ENCODE assay signal across 15 cellular contexts in genomic region chr2:33340265-33340664, GRCh38.
DNase-seq lines count a peak whose midpoint lies in the region; ATAC-seq and TF ChIP-seq lines count a peak whose summit lies in the region.
"Had no signal": no experiment of that assay in that cellular context is flagged by ENCODE, and none has a peak within 500 bp of the region (broad histone marks: within the 10 kb centered on the region; RNA-seq: fewer than 3 reads in every experiment).

No MANE protein-coding gene starts in this region.

- no peaks in the 10 kb centered on the region for H3K36me3 Mint-ChIP-seq in neural progenitor cell
- H3K36me3 Mint-ChIP-seq: natural killer cell had no signal

- no peaks in the 10 kb centered on the region for H3K9me3 Mint-ChIP-seq in neural progenitor cell
- H3K9me3 Mint-ChIP-seq: immature natural killer cell, natural killer cell had no signal

- H3K27ac ChIP-seq in right cardiac atrium (ENCODE audit: low read length) (no peak overlapping the region), neural progenitor cell (no peak overlapping the region), PC-9 (no peak overlapping the region), RWPE1 (no peak overlapping the region)
- H3K27ac ChIP-seq: A549 had no signal

- peaks cover 4% of the 10 kb centered on the region for H3K4me1 ChIP-seq in right cardiac atrium (ENCODE audit: control insufficient read depth, insufficient read depth, low read length)
- H3K4me1 ChIP-seq in neural progenitor cell, result no peaks in the 10 kb centered on the region
- no peaks in the 10 kb centered on the region for H3K4me1 ChIP-seq in PC-9 (replicated peaks; ENCODE audit: insufficient read depth)

- H3K9me3 ChIP-seq in right cardiac atrium (ENCODE audit: control insufficient read depth, low read length) (no peaks in the 10 kb centered on the region), neural progenitor cell (ENCODE audit: low read depth) (no peaks in the 10 kb centered on the region), PC-9 (ENCODE audit: insufficient read depth, low read depth) (no peaks in the 10 kb centered on the region)
- H3K9me3 ChIP-seq: A549 had no signal

- POLR2A ChIA-PET in PC-9 (lab: Charles Lee; ENCODE audit: unreplicated experiment), result no interaction called here
- POLR2A ChIA-PET in RWPE1 (lab: Yijun Ruan, JAX; ENCODE audit: low non-redundant PET), result no interaction called here

- CTCF ChIA-PET in PC-9 (lab: Charles Lee), result no interaction called here
- CTCF ChIA-PET in RWPE1 (lab: Yijun Ruan, JAX), result no interaction called here

- no peaks in the 10 kb centered on the region for H3K36me3 ChIP-seq in neural progenitor cell
- no peaks in the 10 kb centered on the region for H3K36me3 ChIP-seq in PC-9 (ENCODE audit: low read depth)

- no TSS peak for BruUV-seq in PC-9 (replicated peaks; lab: Mats Ljungman, UMichigan)

- no peak for TF ChIP-seq CTCF in neural progenitor cell (IDR thresholded peaks at IDR 0.05)
- TF ChIP-seq CTCF in PC-9 (conservative IDR thresholded peaks at IDR 0.05), result no peak
- no peak for TF ChIP-seq CTCF in RWPE1 (conservative IDR thresholded peaks at IDR 0.05; ENCODE audit: low read depth)

- H3K4me1 Mint-ChIP-seq in neural progenitor cell, result no peaks in the 10 kb centered on the region
- H3K4me1 Mint-ChIP-seq: natural killer cell had no signal

- H4K20me1 ChIP-seq in neural progenitor cell (ENCODE audit: low read depth) (no peaks in the 10 kb centered on the region), PC-9 (ENCODE audit: insufficient read depth) (no peaks in the 10 kb centered on the region)

- H3K27ac Mint-ChIP-seq in neural progenitor cell, result no peak overlapping the region
- H3K27ac Mint-ChIP-seq: activated CD8-positive, alpha-beta T cell treated with anti-CD3 and anti-CD28 coated beads, Interleukin-2, amount 10 ng/mL, durations not matched to agents 7 days and 5 days; natural killer cell had no signal

- no peak overlapping the region for H3K4me3 ChIP-seq in right cardiac atrium (ENCODE audit: low read length)
- no peak overlapping the region for H3K4me3 ChIP-seq in neural progenitor cell
- H3K4me3 ChIP-seq in PC-9, result no peak overlapping the region
- H3K4me3 ChIP-seq: A549 had no signal

- DNase-seq in AG08396 (ENCODE audit: low spot score) (peak; percentile 4), dermis blood vessel endothelial cell (peak; percentile 95), right cardiac atrium (peak; percentile 90 to 96 (median 94)), posterior vena cava (ENCODE audit: low spot score) (peak; percentile 95), neural progenitor cell (ENCODE audit: low spot score) (no peak), PC-9 (no peak), RWPE1 (ENCODE audit: low spot score) (no peak)
- DNase-seq: activated CD8-positive, alpha-beta T cell treated with anti-CD3 and anti-CD28 coated beads, Interleukin-2, amount 10 ng/mL, durations not matched to agents 7 days and 5 days; activated naive CD4-positive, alpha-beta T cell; immature natural killer cell; natural killer cell; NCI-H1092 treated with DMSO at 0.1 percent for 48 hours; NCI-H69 had no signal

- no peaks in the 10 kb centered on the region for H3K79me2 ChIP-seq in neural progenitor cell (ENCODE audit: low read depth)
- H3K79me2 ChIP-seq in PC-9 (ENCODE audit: low read depth), result no peaks in the 10 kb centered on the region

- no peaks in the 10 kb centered on the region for H3K27me3 ChIP-seq in right cardiac atrium (ENCODE audit: control insufficient read depth, insufficient read depth)
- H3K27me3 ChIP-seq in neural progenitor cell, result no peaks in the 10 kb centered on the region
- H3K27me3 ChIP-seq in PC-9 (ENCODE audit: insufficient read depth, low read depth), result no peaks in the 10 kb centered on the region

- ATAC-seq in right cardiac atrium (peak; percentile 96 to 98), GM19397 (IDR thresholded peaks at IDR 0.05; ENCODE audit: unreplicated experiment) (no peak)
- ATAC-seq: A549; activated CD8-positive, alpha-beta T cell treated with anti-CD3 and anti-CD28 coated beads, Interleukin-2, amount 10 ng/mL, durations not matched to agents 7 days and 5 days; natural killer cell had no signal

- 21% methylated on average over 6 of the region's 6 CpGs for WGBS in right cardiac atrium

- H3K9ac ChIP-seq in neural progenitor cell, result no peak overlapping the region

- no peaks in the 10 kb centered on the region for H3F3A ChIP-seq in neural progenitor cell (ENCODE audit: low read depth)
- H3F3A ChIP-seq in PC-9 (ENCODE audit: insufficient read depth, low read depth), result no peaks in the 10 kb centered on the region

- H2AFZ ChIP-seq in neural progenitor cell (replicated peaks) (no peak overlapping the region), PC-9 (no peak overlapping the region)

- H3K27me3 Mint-ChIP-seq in neural progenitor cell (ENCODE audit: insufficient read depth, low read depth), result peaks cover 2% of the 10 kb centered on the region

- H3K4me2 ChIP-seq in neural progenitor cell (no peak overlapping the region), PC-9 (no peak overlapping the region)
- H3K4me2 ChIP-seq: A549 had no signal

- intact Hi-C loops in right cardiac atrium (cut with DNase I), result no loop called here
- intact Hi-C loops in posterior vena cava (cut with DNase I), result no loop called here
- intact Hi-C loops in PC-9 (cut with micrococcal nuclease; ENCODE audit: unreplicated experiment), result no loop called here

- no peaks in the 10 kb centered on the region for H3K9me2 ChIP-seq in PC-9 (ENCODE audit: insufficient read depth)

- H3K4me3 Mint-ChIP-seq in neural progenitor cell, result no peak overlapping the region
- H3K4me3 Mint-ChIP-seq: activated CD8-positive, alpha-beta T cell treated with anti-CD3 and anti-CD28 coated beads, Interleukin-2, amount 10 ng/mL, durations not matched to agents 7 days and 5 days; immature natural killer cell; natural killer cell had no signal

Comparison
In these comparisons a context has a peak if more than half of its experiments do, and no peak if none do; other contexts are left out.
1. DNase-seq: peak in AG08396 (single experiment), dermis blood vessel endothelial cell (single experiment), right cardiac atrium (3 of 3) and posterior vena cava (single experiment); none in neural progenitor cell (single experiment), PC-9 (0 of 2) and RWPE1 (single experiment).